Comparison of ENCODE assay signal across 9 cellular contexts in the genomic region with DNA sequence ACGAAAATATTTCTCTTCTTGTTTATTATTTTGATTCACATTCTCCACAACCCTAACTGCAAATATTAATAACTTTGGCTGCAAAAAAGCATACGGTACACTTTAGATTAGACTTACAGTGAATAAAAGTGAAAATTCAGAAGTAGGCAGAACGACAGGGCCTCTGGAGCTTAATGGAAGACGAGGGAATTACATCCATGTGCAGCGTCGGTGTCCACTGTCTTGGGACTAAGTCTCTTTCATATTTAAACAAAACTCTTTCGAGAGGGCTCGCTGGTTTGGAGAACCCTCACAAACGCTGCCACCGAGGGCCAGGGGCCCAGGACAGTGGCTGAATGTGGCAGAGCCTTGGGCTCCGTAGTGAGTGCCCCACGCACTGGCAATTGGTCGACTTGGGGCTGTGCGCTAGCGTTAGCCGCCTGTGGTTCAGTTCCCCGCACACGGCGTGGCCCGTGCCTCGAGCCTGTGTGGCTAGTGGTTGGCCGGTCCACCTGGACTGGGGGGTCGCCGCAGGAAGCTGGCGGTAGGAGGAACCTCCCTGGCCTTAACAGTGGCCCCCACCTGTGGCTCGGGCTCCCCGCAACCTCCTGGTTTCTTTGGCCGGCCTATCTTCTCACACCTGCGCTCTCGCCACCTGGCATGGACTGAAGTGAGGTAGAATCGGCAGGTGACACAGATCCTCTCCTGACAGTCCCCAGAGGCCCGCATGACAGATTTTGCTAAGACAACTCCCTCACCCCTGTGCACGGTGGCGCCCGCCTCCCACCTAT. TPM values are rescaled to one million over a fixed set of nuclear protein-coding genes. Genes with fewer than 3 reads are reported as not detected.
DNase-seq lines count a peak whose midpoint lies in the region; ATAC-seq and TF ChIP-seq lines count a peak whose summit lies in the region.
"Had no signal": no experiment of that assay in that cellular context is flagged by ENCODE, and none has a peak within 500 bp of the region (broad histone marks: within the 10 kb centered on the region; RNA-seq: fewer than 3 reads in every experiment).

No MANE protein-coding gene starts in this region.

- no peak overlapping the region for H4K8ac ChIP-seq in H9 (replicated peaks; ENCODE audit: insufficient read length, low read depth, low read length)

- H3K36me3 Mint-ChIP-seq in H9 (ENCODE audit: insufficient read depth in 1 of 3, low read depth in 3 of 3) (no peaks in the 10 kb centered on the region; a peak in 2 of 7 replicates), T-cell (no peaks in the 10 kb centered on the region)

- H2BK15ac ChIP-seq in H9 (ENCODE audit: low read depth, low read length): no peak overlapping the region

- no peak overlapping the region for H3T11ph ChIP-seq in H9 (ENCODE audit: low read length)

- H3K23me2 ChIP-seq in H9 (ENCODE audit: insufficient read length, low read depth, low read length, poor library complexity, severe bottlenecking): peaks cover 6% of the 10 kb centered on the region

- H2BK5ac ChIP-seq in H9 (ENCODE audit: insufficient read length, low read length): no peak overlapping the region

- no peaks in the 10 kb centered on the region for H3K4me1 ChIP-seq in H9 (ENCODE audit: insufficient read depth, low read length)
- peaks cover 30% of the 10 kb centered on the region for H3K4me1 ChIP-seq in mesodermal cell (ENCODE audit: control insufficient read depth, insufficient read depth, low read length, poor library complexity, severe bottlenecking)

- H2AK5ac ChIP-seq in H9 (ENCODE audit: insufficient read length, low read length): no peak overlapping the region

- TF ChIP-seq CTCF in AG04449 (IDR thresholded peaks at IDR 0.05; ENCODE audit: insufficient read depth, low read length, missing control alignments) (no peak), H9 (conservative IDR thresholded peaks at IDR 0.05) (no peak)

- WGBS in H9 (ENCODE audit: extremely low coverage, insufficient read length, low lambda C conversion rate): no CpG with 5 or more reads among the region's 35 CpGs
- WGBS in mesodermal cell (ENCODE audit: insufficient coverage in 2 of 2), 2 experiments: 1 to 6% methylated on average over 22 to 25 of the region's 35 CpGs

- H3K27ac Mint-ChIP-seq in H9 (no peak overlapping the region), T-cell (peak overlapping the region in 1 of 2 donors; percentile 67)
- H3K27ac Mint-ChIP-seq: activated naive CD4-positive, alpha-beta T cell treated with anti-CD3 and anti-CD28 coated beads, Interleukin-2, amount 50 U/mL, for 72 hours had no signal

- H4K91ac ChIP-seq in H9 (ENCODE audit: insufficient read length, low read depth, low read length): no peak overlapping the region

- DNase-seq in AG04449 (ENCODE audit: low read depth, low spot score) (no peak), H9 (peak; percentile 45), T-cell (no peak), SKM-1 (lab: John Stamatoyannopoulos, UW; ENCODE audit: unreplicated experiment) (no peak), Ammon's horn (ENCODE audit: low spot score) (no peak)
- no peak for DNase-seq in stimulated activated CD4-positive, alpha-beta T cell treated with anti-CD3 and anti-CD28 coated beads, Interleukin-2, amount 100 ng/mL, for 48 hours
- DNase-seq in activated T-cell treated with anti-CD3 and anti-CD28 coated beads, Interleukin-2, amount 50 U/mL, for 48 hours: no peak

- ATAC-seq in T-cell (replicated peaks in 1 of 4): no peak

- no peaks in the 10 kb centered on the region for H3K9me3 ChIP-seq in H9 (ENCODE audit: control insufficient read depth, low read depth, low read length)
- no peaks in the 10 kb centered on the region for H3K9me3 ChIP-seq in mesodermal cell (ENCODE audit: control insufficient read depth, low read length)

- no peak overlapping the region for H3K27ac ChIP-seq in H9 (ENCODE audit: insufficient read length, low read depth, low read length)
- no peak overlapping the region for H3K27ac ChIP-seq in mesodermal cell (ENCODE audit: low read depth, low read length, severe bottlenecking)

- H3K4me1 Mint-ChIP-seq in H9 (peaks cover 30 to 51% of the 10 kb centered on the region in 2 experiments), T-cell (peaks cover 51 to 64% (median 52%) of the 10 kb centered on the region in 3 donors)

- no peaks in the 10 kb centered on the region for H4K20me1 ChIP-seq in H9 (ENCODE audit: control insufficient read depth, insufficient read depth, insufficient read length)

- POLR2A ChIA-PET in AG04449 (lab: Yijun Ruan, JAX): no interaction called here
- POLR2A ChIA-PET in T-cell (lab: Charles Lee): no interaction called here

- no peak overlapping the region for H2AFZ ChIP-seq in H9 (ENCODE audit: low read length)

- H3K18ac ChIP-seq in H9 (ENCODE audit: insufficient read length, low read depth, low read length): no peak overlapping the region

- CTCF ChIA-PET in AG04449 (lab: Yijun Ruan, JAX): interaction anchor here (2.1 kb wide), 1 partner anchor 12 kb away, joined by 9 read pairs; no protein-coding TSS in a partner anchor
- CTCF ChIA-PET in T-cell (lab: Charles Lee): no interaction called here

- H4K5ac ChIP-seq in H9 (ENCODE audit: insufficient read length, low read depth, low read length): no peak overlapping the region

- no peaks in the 10 kb centered on the region for H3K79me2 ChIP-seq in H9 (ENCODE audit: insufficient read depth, low read length)

- H3K4me3 Mint-ChIP-seq in H9 (peak overlapping the region; percentile 65 to 78), T-cell (peak overlapping the region; percentile 9 to 56 (median 45))

- no peak overlapping the region for H3K23ac ChIP-seq in H9 (ENCODE audit: insufficient read length, low read depth, low read length)

- H3K9me3 Mint-ChIP-seq in H9 (peaks cover 2 to 15% of the 10 kb centered on the region in 2 experiments; a peak in 4 of 5 replicates), T-cell (no peaks in the 10 kb centered on the region)

- no peak overlapping the region for H2BK120ac ChIP-seq in H9 (ENCODE audit: low read depth, low read length, poor library complexity, severe bottlenecking)

- no peak overlapping the region for H3K9ac ChIP-seq in H9 (ENCODE audit: extremely low read depth, insufficient read length, low read length)

- no peak overlapping the region for H3K56ac ChIP-seq in H9 (ENCODE audit: insufficient read length, low read depth, low read length)

- H3K79me1 ChIP-seq in H9 (ENCODE audit: insufficient read depth, low read depth, low read length, poor library complexity, severe bottlenecking): no peaks in the 10 kb centered on the region

- H3K14ac ChIP-seq in H9 (ENCODE audit: insufficient read depth, low read length): no peak overlapping the region

- H3K27me3 ChIP-seq in H9 (ENCODE audit: insufficient read depth, low read length): peaks cover 92% of the 10 kb centered on the region

- no peak overlapping the region for H2BK20ac ChIP-seq in H9 (ENCODE audit: low read depth, low read length, poor library complexity, severe bottlenecking)

- peak overlapping the region; percentile 56; the same call in 1 of the 2 replicates for H3K4me3 ChIP-seq in AG04449 (ENCODE audit: low read depth, low read length)
- H3K4me3 ChIP-seq in mesodermal cell (ENCODE audit: extremely low read depth, insufficient read depth, low read length, poor library complexity, severe bottlenecking): peak overlapping the region; percentile 44

- no peaks in the 10 kb centered on the region for H3K36me3 ChIP-seq in mesodermal cell (ENCODE audit: control insufficient read depth, insufficient read depth, low read length)

- H3K27me3 Mint-ChIP-seq in H9 (ENCODE audit: low read depth) (peaks cover 100% of the 10 kb centered on the region), T-cell (peaks cover 68 to 98% of the 10 kb centered on the region in 2 donors)

- no peak overlapping the region for H2BK12ac ChIP-seq in H9 (ENCODE audit: insufficient read length, low read depth, low read length)

- H3K4ac ChIP-seq in H9 (ENCODE audit: low read depth, low read length): no peak overlapping the region

- H3K4me2 ChIP-seq in H9 (ENCODE audit: insufficient read depth, insufficient read length, low read length): peak overlapping the region; percentile 55

RNA-seq across cellular contexts. Expression of a gene that starts 0.7 kb away (rescaled TPM):
- total RNA-seq in H9 (2021): not detected in 2 replicates
- under 1 TPM in 2 of 5 donors, not detected in 3; 0.16 to 0.23 TPM for total RNA-seq in T-cell
- 0.15 TPM for polyA plus RNA-seq in mesodermal cell (2013, experiment 1 of 2)
- polyA plus RNA-seq in mesodermal cell (2013, experiment 2 of 2): 0.20 TPM
- total RNA-seq: activated naive CD4-positive, alpha-beta T cell treated with anti-CD3 and anti-CD28 coated beads, Interleukin-2, amount 50 U/mL, for 72 hours had no signal
